Comparison of ENCODE assay signal across 8 cellular contexts in the genomic region with DNA sequence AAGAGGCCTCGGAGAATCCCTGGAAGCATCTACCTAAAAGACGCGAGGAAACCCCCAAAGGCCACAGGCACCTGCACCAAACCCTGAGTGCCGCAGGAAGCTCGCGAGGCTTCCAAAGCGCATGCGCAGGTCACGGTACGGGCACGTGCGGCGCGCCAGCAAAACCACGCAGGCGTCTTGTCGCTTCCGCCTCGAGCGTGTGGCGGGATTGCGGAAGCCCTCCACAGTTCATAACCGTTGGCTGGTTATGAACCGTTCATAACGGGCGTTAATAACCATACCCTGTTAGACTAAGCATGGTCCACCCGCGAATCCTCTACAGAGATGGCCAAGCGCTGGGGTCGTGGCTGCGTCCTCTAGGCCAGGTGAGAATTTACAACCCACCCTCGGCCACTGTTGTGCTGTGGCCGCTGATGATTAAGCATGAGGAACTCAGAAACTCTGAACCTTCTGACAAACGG. TPM values are rescaled to one million over a fixed set of nuclear protein-coding genes. Genes with fewer than 3 reads are reported as not detected.
DNase-seq lines count a peak whose midpoint lies in the region; ATAC-seq lines count a peak whose summit lies in the region.

No MANE protein-coding gene starts in this region.

- no peaks in the 10 kb centered on the region for H3K9me3 ChIP-seq in duodenal mucosa (ENCODE audit: control insufficient read depth in 1 of 2, low read length in 2 of 2)

- H3K27ac Mint-ChIP-seq in naive thymus-derived CD8-positive, alpha-beta T cell, result peak overlapping the region; percentile 78 to 95 (median 92)
- peak overlapping the region; percentile 89 for H3K27ac Mint-ChIP-seq in stimulated activated memory B cell treated with anti-CD40 and anti-IgM and Interleukin-4, amounts not matched to agents 10 μg/mL and 1 μg/mL and 100 μg/mL, for 72 hours

- peak; percentile 81 to 82 for ATAC-seq in naive thymus-derived CD8-positive, alpha-beta T cell
- peak; percentile 83 for ATAC-seq in stimulated activated memory B cell treated with anti-CD40 and anti-IgM and Interleukin-4, amounts not matched to agents 10 μg/mL and 1 μg/mL and 100 μg/mL, for 72 hours

- H3K27me3 ChIP-seq in duodenal mucosa (ENCODE audit: control insufficient read depth in 1 of 2, insufficient read depth in 2 of 2, low read length in 2 of 2), result no peaks in the 10 kb centered on the region

- H3K27ac ChIP-seq in duodenal mucosa (ENCODE audit: low read depth, low read length), result no peak overlapping the region

- H3K36me3 Mint-ChIP-seq in naive thymus-derived CD8-positive, alpha-beta T cell, result peaks cover 0 to 35% (median 15%) of the 10 kb centered on the region in 3 donors
- peaks cover 19% of the 10 kb centered on the region for H3K36me3 Mint-ChIP-seq in stimulated activated memory B cell treated with anti-CD40 and anti-IgM and Interleukin-4, amounts not matched to agents 10 μg/mL and 1 μg/mL and 100 μg/mL, for 72 hours

- peak overlapping the region; percentile 62 to 91 (median 84) for H3K4me3 Mint-ChIP-seq in naive thymus-derived CD8-positive, alpha-beta T cell
- H3K4me3 Mint-ChIP-seq in stimulated activated memory B cell treated with anti-CD40 and anti-IgM and Interleukin-4, amounts not matched to agents 10 μg/mL and 1 μg/mL and 100 μg/mL, for 72 hours, result peak overlapping the region; percentile 83

- POLR2A ChIA-PET in naive thymus-derived CD8-positive, alpha-beta T cell (lab: Charles Lee), result interaction anchor here (0.5 to 6.1 kb wide), 31 partner anchors 9 to 1156 kb away, joined by 3 to 82 read pairs (median 4); a partner anchor contains a TSS

- DNase-seq in AG08396 (ENCODE audit: low spot score) (peak; percentile 26), HPDE6-E6E7 (ENCODE audit: extremely low spot score) (peak; percentile 39), RKO (ENCODE audit: low spot score) (no peak), NCI-H446 treated with DMSO at 0.1 percent for 48 hours (lab: John Stamatoyannopoulos, UW) (no peak)
- DNase-seq in activated CD4-positive, alpha-beta T cell treated with anti-CD3 and anti-CD28 coated beads, Interleukin-2, amount 50 U/mL, for 4 hours, result peak; percentile 67 to 70
- peak; percentile 72 to 93 (median 80) for DNase-seq in naive thymus-derived CD8-positive, alpha-beta T cell

- H3K4me1 Mint-ChIP-seq in naive thymus-derived CD8-positive, alpha-beta T cell, result peaks cover 7 to 22% (median 15%) of the 10 kb centered on the region in 4 donors
- H3K4me1 Mint-ChIP-seq in stimulated activated memory B cell treated with anti-CD40 and anti-IgM and Interleukin-4, amounts not matched to agents 10 μg/mL and 1 μg/mL and 100 μg/mL, for 72 hours, result peaks cover 13% of the 10 kb centered on the region

- H3K36me3 ChIP-seq in duodenal mucosa (ENCODE audit: control insufficient read depth in 1 of 2, insufficient read depth in 2 of 2, low read length in 2 of 2), result peaks cover 9 to 18% of the 10 kb centered on the region in 2 donors

- H3K4me1 ChIP-seq in duodenal mucosa (ENCODE audit: control insufficient read depth in 1 of 2, insufficient read depth in 2 of 2, low read length in 2 of 2), result peaks cover 4 to 5% of the 10 kb centered on the region in 2 donors

- H3K27me3 Mint-ChIP-seq in naive thymus-derived CD8-positive, alpha-beta T cell, result peaks cover 0 to 2% (median 0%) of the 10 kb centered on the region in 5 donors
- H3K27me3 Mint-ChIP-seq in stimulated activated memory B cell treated with anti-CD40 and anti-IgM and Interleukin-4, amounts not matched to agents 10 μg/mL and 1 μg/mL and 100 μg/mL, for 72 hours, result no peaks in the 10 kb centered on the region

- peak overlapping the region; percentile 12 to 59 for H3K9ac ChIP-seq in duodenal mucosa (ENCODE audit: low read depth in 1 of 2, low read length in 2 of 2)

- no peaks in the 10 kb centered on the region for H3K9me3 Mint-ChIP-seq in naive thymus-derived CD8-positive, alpha-beta T cell
- no peaks in the 10 kb centered on the region for H3K9me3 Mint-ChIP-seq in stimulated activated memory B cell treated with anti-CD40 and anti-IgM and Interleukin-4, amounts not matched to agents 10 μg/mL and 1 μg/mL and 100 μg/mL, for 72 hours

- peak overlapping the region; percentile 62 for H3K4me3 ChIP-seq in duodenal mucosa (ENCODE audit: low read depth in 1 of 2, low read length in 2 of 2)

RNA-seq across cellular contexts. Expression of a gene that starts 46.4 kb away (rescaled TPM):
- total RNA-seq in naive thymus-derived CD8-positive, alpha-beta T cell, result 10 to 100 TPM; 49.7 to 51.2 TPM
- polyA plus RNA-seq in naive thymus-derived CD8-positive, alpha-beta T cell, result 10 to 100 TPM in 1 of 3 donors, 1 to 10 TPM in 2; 6.1 to 22.3 (median 8.0) TPM

RNA-seq across cellular contexts. Expression of a gene that starts 46.9 kb away (rescaled TPM):
- total RNA-seq in naive thymus-derived CD8-positive, alpha-beta T cell, result 100 to 1,000 TPM; 161 to 170 TPM
- 10 to 100 TPM; 19.0 to 27.2 (median 19.4) TPM for polyA plus RNA-seq in naive thymus-derived CD8-positive, alpha-beta T cell

Comparison
In these comparisons a context has a peak if more than half of its experiments do, and no peak if none do; other contexts are left out.
1. DNase-seq: peak in AG08396 (single experiment), HPDE6-E6E7 (single experiment), activated CD4-positive, alpha-beta T cell treated with anti-CD3 and anti-CD28 coated beads, Interleukin-2, amount 50 U/mL, for 4 hours (2 of 2) and naive thymus-derived CD8-positive, alpha-beta T cell (10 of 10); none in RKO (single experiment) and NCI-H446 treated with DMSO at 0.1 percent for 48 hours (single experiment).